Comparison of ENCODE assay signal across 24 cellular contexts in the genomic region with DNA sequence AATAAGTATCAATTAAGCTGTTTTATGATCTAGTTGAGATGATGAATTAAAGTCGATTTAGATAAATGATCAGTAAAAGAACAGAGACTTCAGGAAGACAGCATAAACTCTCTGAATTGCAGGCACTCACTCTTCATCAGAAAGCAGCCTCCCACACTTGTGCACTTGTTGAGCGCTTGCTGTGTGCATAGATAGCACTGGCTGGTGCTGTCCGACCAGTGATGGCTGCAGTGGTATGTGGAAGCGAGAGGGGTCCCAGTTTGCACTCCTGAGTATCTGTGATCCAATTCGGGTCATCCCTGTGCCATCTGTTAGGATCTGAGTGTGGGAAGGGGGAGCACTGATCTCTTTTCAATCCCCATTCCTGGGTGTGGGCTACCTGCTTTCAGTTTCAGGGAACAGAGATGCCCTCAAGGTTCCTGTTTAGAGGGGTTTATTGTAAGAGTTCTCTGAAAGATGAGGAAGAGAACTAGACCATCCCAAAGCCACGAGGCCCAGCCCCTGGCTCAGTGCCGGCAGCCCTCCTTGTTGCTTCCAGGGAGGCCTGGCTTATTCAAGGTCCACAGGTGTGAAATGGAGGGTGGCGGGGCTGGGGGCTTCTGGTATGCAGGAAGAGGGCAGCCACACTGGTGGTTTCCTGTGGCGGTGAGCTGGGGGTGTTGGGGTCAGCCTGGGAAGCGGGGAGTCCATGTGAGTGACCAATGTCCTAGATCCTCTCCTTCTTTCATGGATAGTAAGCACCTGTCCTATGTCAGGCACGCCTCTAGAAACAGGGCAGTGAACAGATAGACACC.
A peak's percentile ranks its signal among the peaks of the same experiment; 100 is the strongest.
DNase-seq lines count a peak whose midpoint lies in the region; ATAC-seq and TF ChIP-seq lines count a peak whose summit lies in the region.
"Had no signal": no experiment of that assay in that cellular context is flagged by ENCODE, and none has a peak within 500 bp of the region (broad histone marks: within the 10 kb centered on the region; RNA-seq: fewer than 3 reads in every experiment).

No MANE protein-coding gene starts in this region.

- H3K9me3 ChIP-seq in BLaER1 (peaks cover 19% of the 10 kb centered on the region), ascending aorta (no peaks in the 10 kb centered on the region), trophoblast cell (ENCODE audit: insufficient read depth, low read depth, low read length) (no peaks in the 10 kb centered on the region)

- H4K91ac ChIP-seq in trophoblast cell (ENCODE audit: low read depth, low read length), result no peak overlapping the region

- no peaks in the 10 kb centered on the region for H3K79me1 ChIP-seq in trophoblast cell (ENCODE audit: low read length)

- H4K12ac ChIP-seq in trophoblast cell (ENCODE audit: low read depth, low read length), result no peak overlapping the region

- H3K79me2 ChIP-seq in trophoblast cell (ENCODE audit: control insufficient read depth, insufficient read depth, low read length, poor library complexity), result no peaks in the 10 kb centered on the region

- H3K9me3 Mint-ChIP-seq in stimulated activated effector memory CD8-positive, alpha-beta T cell treated with anti-CD3 and anti-CD28 coated beads, Interleukin-12 subunit alpha, Interleukin-12 subunit beta, amount 100 ng/mL, for 72 hours, result no peaks in the 10 kb centered on the region
- H3K9me3 Mint-ChIP-seq: activated T-cell treated with anti-CD3 and anti-CD28 coated beads, Interleukin-2, amount 50 U/mL, for 24 hours had no signal

- H2BK5ac ChIP-seq in trophoblast cell (ENCODE audit: low read depth, low read length, poor library complexity), result no peak overlapping the region

- no peak overlapping the region for H2AFZ ChIP-seq in trophoblast cell (ENCODE audit: insufficient read depth, low read length, poor library complexity)

- no peak overlapping the region for H3K27ac ChIP-seq in BLaER1
- peak overlapping the region; percentile 83 to 87 for H3K27ac ChIP-seq in ascending aorta
- peak overlapping the region; percentile 21 for H3K27ac ChIP-seq in layer of hippocampus (ENCODE audit: low read depth, low read length)
- H3K27ac ChIP-seq in trophoblast cell (ENCODE audit: low read depth, low read length), result no peak overlapping the region

- WGBS in trophoblast cell (ENCODE audit: extremely low coverage, insufficient coverage, insufficient read length), result no CpG with 5 or more reads among the region's 11 CpGs

- H2BK120ac ChIP-seq in trophoblast cell (ENCODE audit: insufficient read depth, low read length, poor library complexity), result no peak overlapping the region

- no peak overlapping the region for H3K14ac ChIP-seq in trophoblast cell (ENCODE audit: low read length)

- H4K8ac ChIP-seq in trophoblast cell (ENCODE audit: low read depth, low read length), result no peak overlapping the region

- H2BK12ac ChIP-seq in trophoblast cell (ENCODE audit: low read length), result no peak overlapping the region

- H3K36me3 Mint-ChIP-seq in stimulated activated effector memory CD8-positive, alpha-beta T cell treated with anti-CD3 and anti-CD28 coated beads, Interleukin-12 subunit alpha, Interleukin-12 subunit beta, amount 100 ng/mL, for 72 hours, result no peaks in the 10 kb centered on the region
- H3K36me3 Mint-ChIP-seq: stimulated activated memory B cell treated with anti-CD40 and anti-IgM and Interleukin-4, amounts not matched to agents 10 μg/mL and 1 μg/mL and 100 μg/mL, for 72 hours had no signal

- H3K36me3 ChIP-seq in BLaER1 (no peaks in the 10 kb centered on the region), ascending aorta (no peaks in the 10 kb centered on the region), trophoblast cell (ENCODE audit: control insufficient read depth in 1 of 2, insufficient read depth in 2 of 2, low read length in 2 of 2) (no peaks in the 10 kb centered on the region)

- H3K18ac ChIP-seq in trophoblast cell (ENCODE audit: low read length), result no peak overlapping the region

- H2AK5ac ChIP-seq in trophoblast cell (ENCODE audit: low read length), result no peak overlapping the region

- H3K23ac ChIP-seq in trophoblast cell (ENCODE audit: low read length), result no peak overlapping the region

- no peaks in the 10 kb centered on the region for H3K4me1 Mint-ChIP-seq in stimulated activated effector memory CD8-positive, alpha-beta T cell treated with anti-CD3 and anti-CD28 coated beads, Interleukin-12 subunit alpha, Interleukin-12 subunit beta, amount 100 ng/mL, for 72 hours
- H3K4me1 Mint-ChIP-seq: activated naive CD8-positive, alpha-beta T cell treated with anti-CD3 and anti-CD28 coated beads for 36 hours had no signal

- H3K9ac ChIP-seq in BLaER1 (no peak overlapping the region), trophoblast cell (ENCODE audit: low read length) (no peak overlapping the region)

- peak overlapping the region; percentile 65 for H3K4me2 ChIP-seq in BLaER1
- H3K4me2 ChIP-seq in trophoblast cell (ENCODE audit: low read length), result no peak overlapping the region

- H3K4me1 ChIP-seq in BLaER1 (peaks cover 74% of the 10 kb centered on the region), ascending aorta (peaks cover 13 to 32% of the 10 kb centered on the region in 2 donors), trophoblast cell (ENCODE audit: control insufficient read depth in 1 of 2, insufficient read depth in 2 of 2, low read length in 2 of 2) (no peaks in the 10 kb centered on the region)

- intact Hi-C loops in ascending aorta (cut with DNase I), result loop anchor here (5.0 kb wide), 1 partner anchor 136 kb away; a partner anchor contains a TSS

- no peak for ATAC-seq in stimulated activated effector memory CD8-positive, alpha-beta T cell treated with anti-CD3 and anti-CD28 coated beads, Interleukin-12 subunit alpha, Interleukin-12 subunit beta, amount 100 ng/mL, for 72 hours
- ATAC-seq: HCT116; PC-3; stimulated activated memory B cell treated with anti-CD40 and anti-IgM and Interleukin-4, amounts not matched to agents 10 μg/mL and 1 μg/mL and 100 μg/mL, for 72 hours; T-helper 17 cell had no signal

- H3K27ac Mint-ChIP-seq in stimulated activated effector memory CD8-positive, alpha-beta T cell treated with anti-CD3 and anti-CD28 coated beads, Interleukin-12 subunit alpha, Interleukin-12 subunit beta, amount 100 ng/mL, for 72 hours, result no peak overlapping the region
- H3K27ac Mint-ChIP-seq: activated naive CD8-positive, alpha-beta T cell treated with anti-CD3 and anti-CD28 coated beads for 36 hours; activated T-cell treated with anti-CD3 and anti-CD28 coated beads, Interleukin-2, amount 50 U/mL, for 24 hours; endodermal cell; progenitor cell of endocrine pancreas; stimulated activated memory B cell treated with anti-CD40 and anti-IgM and Interleukin-4, amounts not matched to agents 10 μg/mL and 1 μg/mL and 100 μg/mL, for 72 hours; T-helper 17 cell had no signal

- H3K4me3 Mint-ChIP-seq in stimulated activated effector memory CD8-positive, alpha-beta T cell treated with anti-CD3 and anti-CD28 coated beads, Interleukin-12 subunit alpha, Interleukin-12 subunit beta, amount 100 ng/mL, for 72 hours, result no peak overlapping the region
- H3K4me3 Mint-ChIP-seq: activated naive CD8-positive, alpha-beta T cell treated with anti-CD3 and anti-CD28 coated beads for 36 hours; activated T-cell treated with anti-CD3 and anti-CD28 coated beads, Interleukin-2, amount 50 U/mL, for 24 hours; endodermal cell; stimulated activated memory B cell treated with anti-CD40 and anti-IgM and Interleukin-4, amounts not matched to agents 10 μg/mL and 1 μg/mL and 100 μg/mL, for 72 hours; T-helper 17 cell had no signal

- DNase-seq in ascending aorta (ENCODE audit: low spot score in 2 of 2) (peak in 1 of 2 donors; percentile 57), trophoblast cell (no peak), occipital lobe (lab: John Stamatoyannopoulos, UW) (no peak), NCI-H446 (lab: John Stamatoyannopoulos, UW) (no peak)
- DNase-seq in stimulated activated effector memory CD8-positive, alpha-beta T cell treated with anti-CD3 and anti-CD28 coated beads, Interleukin-12 subunit alpha, Interleukin-12 subunit beta, amount 100 ng/mL, for 72 hours (ENCODE audit: low spot score in 2 of 2), result no peak
- DNase-seq in stimulated activated CD4-positive, alpha-beta T cell treated with anti-CD3 and anti-CD28 coated beads, Interleukin-2, amount 100 ng/mL, for 48 hours, result no peak
- DNase-seq: activated CD4-positive, CD25-positive, alpha-beta regulatory T cell; activated gamma-delta T cell; activated naive CD8-positive, alpha-beta T cell treated with anti-CD3 and anti-CD28 coated beads for 36 hours; activated T-cell treated with anti-CD3 and anti-CD28 coated beads, Interleukin-2, amount 50 U/mL, for 24 hours; central memory CD4-positive, alpha-beta T cell; endodermal cell; GDM1; NCI-H1048; NCI-H1694; NCI-H2171; PC-3; stimulated activated CD4-positive, alpha-beta T cell treated with anti-CD3 and anti-CD28 coated beads, Interleukin-15, amount 100 ng/mL, for 24 hours; T-helper 17 cell had no signal

- H3K4me3 ChIP-seq in BLaER1 (no peak overlapping the region), ascending aorta (no peak overlapping the region), trophoblast cell (ENCODE audit: low read depth, low read length) (peak overlapping the region; percentile 40)

- no peak overlapping the region for H3K4ac ChIP-seq in trophoblast cell (ENCODE audit: low read depth, low read length)

- H3K27me3 ChIP-seq in BLaER1 (no peaks in the 10 kb centered on the region), ascending aorta (no peaks in the 10 kb centered on the region), layer of hippocampus (ENCODE audit: control insufficient read depth, insufficient read depth, low read length) (no peaks in the 10 kb centered on the region), trophoblast cell (ENCODE audit: insufficient read depth, low read length) (no peaks in the 10 kb centered on the region)

- TF ChIP-seq CTCF in ascending aorta (IDR thresholded peaks at IDR 0.05), result no peak

- no peaks in the 10 kb centered on the region for H4K20me1 ChIP-seq in BLaER1

Comparison
In these comparisons a context has a peak if more than half of its experiments do, and no peak if none do; other contexts are left out.
1. H3K27ac ChIP-seq: peak in ascending aorta (2 of 2) and layer of hippocampus (single experiment); none in BLaER1 (single experiment) and trophoblast cell (single experiment).